Comparison of ENCODE assay signal across 1 cellular context in genomic region chr6:108578595-108579038, GRCh38.
TF ChIP-seq lines count a peak whose summit lies in the region.

No MANE protein-coding gene starts in this region.

TF ChIP-seq in K562, 482 proteins besides CTCF, POLR2A, EP300 and RAD21 (continued from another document and continues in another):
- TF ChIP-seq ZNF318 (IDR thresholded peaks at IDR 0.05; ENCODE audit: borderline replicate concordance in 1 of 2, low read depth in 1 of 2) (peak in 1 of 2 experiments; percentile 90; a peak in 2 of 4 replicates), SRSF9 (IDR thresholded peaks at IDR 0.05; ENCODE audit: borderline replicate concordance, low read depth, low read length) (no peak), THRAP3 (IDR thresholded peaks at IDR 0.05; ENCODE audit: borderline replicate concordance) (no peak), ATF2 (CRISPR knock-in tag; IDR thresholded peaks at IDR 0.05) (no peak), MAFK (IDR thresholded peaks at IDR 0.05; ENCODE audit: low read length) (peak; percentile 73), KLF1 (tag; IDR thresholded peaks at IDR 0.05) (no peak), EP400 (IDR thresholded peaks at IDR 0.05) (peak; percentile 59; the same call in 1 of the 2 replicates), E2F6 (IDR thresholded peaks at IDR 0.05; ENCODE audit: borderline replicate concordance in 1 of 2, extremely low read depth in 1 of 2, insufficient read depth in 1 of 2, insufficient read length in 1 of 2, low read depth in 1 of 2, low read length in 1 of 2, poor library complexity in 1 of 2, severe bottlenecking in 1 of 2) (no peak), STAT5B (CRISPR knock-in tag; IDR thresholded peaks at IDR 0.05) (no peak), MTA2 (IDR thresholded peaks at IDR 0.05; ENCODE audit: low read depth) (peak; percentile 86), ZNF518B (CRISPR knock-in tag; IDR thresholded peaks at IDR 0.05) (no peak), ZNF282 (CRISPR knock-in tag; IDR thresholded peaks at IDR 0.05) (no peak), CCNT2 (IDR thresholded peaks at IDR 0.05; ENCODE audit: borderline replicate concordance, extremely low read depth, insufficient read length, low read depth, low read length) (peak; percentile 84), E4F1 (CRISPR knock-in tag; IDR thresholded peaks at IDR 0.05; ENCODE audit: borderline replicate concordance) (no peak), PRMT5 (CRISPR knock-in tag; IDR thresholded peaks at IDR 0.05) (no peak), ZBED1 (IDR thresholded peaks at IDR 0.05) (no peak), SP2 (IDR thresholded peaks at IDR 0.05; ENCODE audit: extremely low read depth, low read depth, low read length, poor library complexity, severe bottlenecking) (no peak), TSC22D4 (tag; IDR thresholded peaks at IDR 0.05) (no peak), JUNB (CRISPR knock-in tag; conservative IDR thresholded peaks at IDR 0.05) (0 out of 2 replicates have a peak, but pooled peaks have one; percentile 14), E2F1 (CRISPR knock-in tag; IDR thresholded peaks at IDR 0.05) (no peak), NR2C1 (IDR thresholded peaks at IDR 0.05) (no peak), NR2C1 (tag; IDR thresholded peaks at IDR 0.05) (no peak), SMARCB1 (IDR thresholded peaks at IDR 0.05; ENCODE audit: insufficient read length, low read depth) (no peak), SNIP1 (IDR thresholded peaks at IDR 0.05; ENCODE audit: low read depth) (no peak), U2AF2 (optimal IDR thresholded peaks at IDR 0.05; ENCODE audit: low read depth, low read length) (no peak), BACH1 (tag; IDR thresholded peaks at IDR 0.05) (0 out of 2 replicates have a peak, but pooled peaks have one; percentile 49), MITF (IDR thresholded peaks at IDR 0.05) (peak; percentile 61), GATA2 (CRISPR knock-in tag; IDR thresholded peaks at IDR 0.05) (peak; percentile 57; the same call in 1 of the 2 replicates), CBFA2T3 (IDR thresholded peaks at IDR 0.05) (peak; percentile 98), ETV6 (IDR thresholded peaks at IDR 0.05; ENCODE audit: borderline replicate concordance in 1 of 2, low read depth in 2 of 2, low read length in 1 of 2) (no peak), ETV6 (CRISPR knock-in tag; IDR thresholded peaks at IDR 0.05; ENCODE audit: borderline replicate concordance) (no peak), ZNF449 (CRISPR knock-in tag; IDR thresholded peaks at IDR 0.05) (no peak), HDAC6 (IDR thresholded peaks at IDR 0.05; ENCODE audit: low read depth, low read length) (no peak), SIX5 (IDR thresholded peaks at IDR 0.05; ENCODE audit: borderline replicate concordance in 1 of 2, insufficient read depth in 1 of 2, low read depth in 1 of 2, low read length in 2 of 2) (no peak), SMAD3 (CRISPR knock-in tag; conservative IDR thresholded peaks at IDR 0.05) (0 out of 2 replicates have a peak, but pooled peaks have one; percentile 26), NFRKB (IDR thresholded peaks at IDR 0.05; ENCODE audit: low read depth) (no peak; the same call in 1 of the 2 replicates), NR3C1 (CRISPR knock-in tag; IDR thresholded peaks at IDR 0.05) (no peak), SETDB1 (IDR thresholded peaks at IDR 0.05; ENCODE audit: low read length) (no peak), EZH2 (IDR thresholded peaks at IDR 0.05; ENCODE audit: borderline replicate concordance, low read depth, low read length) (no peak), SLC30A9 (CRISPR knock-in tag; IDR thresholded peaks at IDR 0.05) (no peak), MTA3 (IDR thresholded peaks at IDR 0.05; ENCODE audit: borderline replicate concordance) (peak; percentile 59; the same call in 1 of the 2 replicates), ZBTB8A (IDR thresholded peaks at IDR 0.05; ENCODE audit: partially characterized antibody) (no peak)
